8 cellular contexts compared by ENCODE assay signal in the genomic region with DNA sequence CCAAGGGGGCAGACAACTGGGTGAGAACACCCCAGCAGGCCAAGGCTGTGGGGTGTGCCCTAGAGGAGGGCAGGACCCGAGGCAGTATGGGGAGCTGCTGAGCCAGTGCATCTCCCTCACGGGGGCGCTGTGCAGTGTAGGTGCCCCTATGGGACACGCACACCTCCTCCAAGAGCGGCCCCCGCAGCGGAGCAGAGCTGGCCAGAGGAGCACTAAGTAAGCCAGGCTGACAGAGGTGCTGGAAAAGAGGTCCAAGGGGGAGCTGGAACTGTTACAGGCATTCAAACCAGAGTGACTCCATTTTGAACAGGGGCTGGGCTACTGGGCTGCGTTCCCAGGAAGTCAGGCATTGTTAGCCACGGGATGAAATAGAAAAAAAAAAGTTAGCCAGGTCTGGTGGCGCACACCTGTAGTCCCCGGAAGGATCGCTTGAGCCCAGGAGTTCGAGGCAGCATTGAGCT. TPM values are rescaled to one million over a fixed set of nuclear protein-coding genes. Genes with fewer than 3 reads are reported as not detected.
DNase-seq lines count a peak whose midpoint lies in the region; ATAC-seq, FAIRE-seq and TF ChIP-seq lines count a peak whose summit lies in the region.

No MANE protein-coding gene starts in this region.

- no peaks in the 10 kb centered on the region for H3K36me3 Mint-ChIP-seq in astrocyte (ENCODE audit: low read depth, unreplicated experiment)

- ATAC-seq in HG02885 (IDR thresholded peaks at IDR 0.05; ENCODE audit: poor library complexity, unreplicated experiment): peak; percentile 78

- peak overlapping the region; percentile 77 for H3K4me3 Mint-ChIP-seq in astrocyte (ENCODE audit: unreplicated experiment)

- H3K27ac ChIP-seq in astrocyte (ENCODE audit: low read depth, low read length) (no peak overlapping the region), kidney (ENCODE audit: low read depth in 2 of 2, low read length in 2 of 2) (no peak overlapping the region)

- peak overlapping the region; percentile 72 for H2AFZ ChIP-seq in astrocyte (ENCODE audit: low read depth, low read length)

- no peaks in the 10 kb centered on the region for H3K4me1 ChIP-seq in astrocyte (ENCODE audit: insufficient read depth, low read length)
- peaks cover 0 to 4% of the 10 kb centered on the region in 2 donors for H3K4me1 ChIP-seq in kidney (ENCODE audit: control insufficient read depth in 1 of 2, insufficient read depth in 1 of 2, low read depth in 1 of 2, low read length in 2 of 2)

- H3K27me3 ChIP-seq in astrocyte (ENCODE audit: insufficient read depth, low read length): peaks cover 2% of the 10 kb centered on the region

- H3K4me2 ChIP-seq in astrocyte (ENCODE audit: low read length): peak overlapping the region; percentile 85

- peaks cover 32% of the 10 kb centered on the region for H3K27me3 Mint-ChIP-seq in astrocyte (ENCODE audit: low read depth, unreplicated experiment)

- FAIRE-seq in astrocyte (lab: Jason Lieb, UNC) (no peak), kidney (lab: Jason Lieb, UNC) (no peak)

- peak; percentile 25 for TF ChIP-seq CTCF in astrocyte (IDR thresholded peaks at IDR 0.05; ENCODE audit: insufficient read depth, low read depth, low read length)
- TF ChIP-seq CTCF in kidney (IDR thresholded peaks at IDR 0.05; ENCODE audit: borderline replicate concordance, extremely low read depth, insufficient read depth): no peak

- H4K20me1 ChIP-seq in astrocyte (ENCODE audit: insufficient read depth, low read length): no peaks in the 10 kb centered on the region

- DNase-seq in EL: peak; percentile 34
- peak; percentile 49 to 88 (median 72) for DNase-seq in T-helper 2 cell
- DNase-seq in astrocyte (ENCODE audit: low read depth): peak; percentile 5
- peak; percentile 87 for DNase-seq in kidney
- peak; percentile 70 to 77 for DNase-seq in stimulated activated CD4-positive, alpha-beta T cell treated with anti-CD3 and anti-CD28 coated beads, Interleukin-1b, Interleukin-23, amount 100 ng/mL, for 4 hours (ENCODE audit: low read depth in 2 of 2)
- no peak for DNase-seq in NCI-H446 (lab: John Stamatoyannopoulos, UW)
- DNase-seq in GF-D8 (lab: John Stamatoyannopoulos, UW): no peak

- intact Hi-C loops in kidney (cut with DNase I): no loop called here

- H3K27ac Mint-ChIP-seq in astrocyte (ENCODE audit: unreplicated experiment): peak overlapping the region; percentile 69

- H3K4me3 ChIP-seq in astrocyte (ENCODE audit: insufficient read depth, low read depth, low read length): peak overlapping the region; percentile 48
- peak overlapping the region; percentile 52 to 68 for H3K4me3 ChIP-seq in kidney (ENCODE audit: low read length in 2 of 2)

- peaks cover 1% of the 10 kb centered on the region for H3K4me1 Mint-ChIP-seq in astrocyte (ENCODE audit: low read depth, unreplicated experiment)

- peaks cover 3% of the 10 kb centered on the region for H3K9me3 Mint-ChIP-seq in astrocyte (ENCODE audit: unreplicated experiment)

- no peaks in the 10 kb centered on the region for H3K79me2 ChIP-seq in astrocyte (ENCODE audit: insufficient read depth, low read length)

- H3K9ac ChIP-seq in astrocyte (ENCODE audit: low read length): peak overlapping the region; percentile 1
- peak overlapping the region in 1 of 2 donors; percentile 54 for H3K9ac ChIP-seq in kidney (ENCODE audit: low read length in 2 of 2)

- H3K36me3 ChIP-seq in astrocyte (ENCODE audit: insufficient read depth, low read length) (no peaks in the 10 kb centered on the region), kidney (ENCODE audit: control insufficient read depth in 1 of 2, insufficient read depth in 2 of 2, low read length in 2 of 2) (no peaks in the 10 kb centered on the region)

- H3K9me3 ChIP-seq in astrocyte (ENCODE audit: insufficient read depth, low read depth, low read length) (no peaks in the 10 kb centered on the region), kidney (ENCODE audit: control insufficient read depth in 1 of 2, low read length in 2 of 2) (no peaks in the 10 kb centered on the region)

RNA-seq across cellular contexts. Expression of a gene that starts 41.8 kb away (rescaled TPM):
- total RNA-seq in astrocyte: 32.2 and 36.3 TPM in 2 replicates
- total RNA-seq in kidney: 48.7 TPM
- 283 TPM for polyA plus RNA-seq in kidney (ENCODE audit: insufficient read depth, low read depth, low replicate concordance)

RNA-seq across cellular contexts. Expression of a gene that starts 42.1 kb away (rescaled TPM):
- total RNA-seq in astrocyte: 65.2 and 67.8 TPM in 2 replicates
- total RNA-seq in kidney: 44.4 TPM
- 167 TPM for polyA plus RNA-seq in kidney (ENCODE audit: insufficient read depth, low read depth, low replicate concordance)

Comparison
In these comparisons a context has a peak if more than half of its experiments do, and no peak if none do; other contexts are left out.
1. DNase-seq: peak in EL (single experiment), T-helper 2 cell (5 of 5), astrocyte (single experiment), kidney (single experiment) and stimulated activated CD4-positive, alpha-beta T cell treated with anti-CD3 and anti-CD28 coated beads, Interleukin-1b, Interleukin-23, amount 100 ng/mL, for 4 hours (2 of 2); none in NCI-H446 (0 of 2) and GF-D8 (single experiment).